Comparison of ENCODE assay signal across 8 cellular contexts in the genomic region with DNA sequence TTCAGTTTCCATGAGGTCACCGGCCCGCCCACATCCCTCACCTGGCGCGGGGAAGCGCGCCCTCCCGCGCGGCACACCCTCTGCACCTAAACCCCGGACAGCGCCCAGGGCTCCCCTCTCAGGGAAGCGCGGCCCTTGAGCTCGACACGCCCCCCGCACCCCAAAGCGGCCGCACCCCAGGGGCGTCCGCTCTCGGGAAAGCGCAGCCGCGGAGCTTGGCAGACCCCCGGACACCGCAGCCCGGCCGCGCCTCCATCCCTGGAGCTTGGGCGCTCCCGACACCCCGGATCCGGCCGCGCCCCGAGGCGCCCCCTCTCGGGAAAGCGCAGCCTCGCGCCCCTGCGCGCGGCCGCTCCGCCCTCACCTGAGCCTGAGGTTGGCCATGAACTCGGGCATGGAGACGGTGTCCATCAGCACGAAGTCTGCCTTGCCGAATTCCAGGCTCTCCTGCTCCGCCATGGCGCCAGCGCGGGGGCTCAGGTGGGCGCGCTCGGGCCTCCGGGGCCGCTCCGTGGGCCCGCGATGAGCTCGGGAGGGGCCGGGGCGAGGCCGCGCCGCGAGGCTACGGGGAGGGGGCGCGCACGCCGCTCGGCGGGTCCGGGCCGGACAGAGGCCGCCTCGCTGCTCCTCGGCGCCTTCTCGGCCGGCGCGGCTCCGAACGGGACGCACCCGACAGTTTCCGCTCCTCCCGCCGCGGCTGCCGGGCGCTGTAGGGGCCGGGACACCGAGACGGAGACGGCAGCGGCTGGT. TPM values are rescaled to one million over a fixed set of nuclear protein-coding genes. Genes with fewer than 3 reads are reported as not detected.
DNase-seq lines count a peak whose midpoint lies in the region; ATAC-seq, FAIRE-seq and TF ChIP-seq lines count a peak whose summit lies in the region.

TSS of gene MYO1D (minus strand) at position 711 of the 750 bp plus-strand sequence. CDS start at position 459, 252 bp downstream.

- FAIRE-seq in GM18507 (lab: Jason Lieb, UNC), result peak; percentile 44

- peaks cover 6 to 14% of the 10 kb centered on the region in 2 donors for H3K27me3 Mint-ChIP-seq in natural killer cell (ENCODE audit: low read depth in 2 of 2)
- peaks cover 8% of the 10 kb centered on the region in 2 donors for H3K27me3 Mint-ChIP-seq in stimulated activated naive B cell treated with anti-CD40 and anti-IgM and Interleukin-4, amounts not matched to agents 10 μg/mL and 1 μg/mL and 100 μg/mL, for 72 hours

- intact Hi-C loops in natural killer cell (cut with micrococcal nuclease), result loop anchor here (1.0 kb wide), 1 partner anchor 93 kb away; no protein-coding TSS in a partner anchor

- ATAC-seq in HG02870 (IDR thresholded peaks at IDR 0.05; ENCODE audit: unreplicated experiment), result peak; percentile 58
- ATAC-seq in esophagus mucosa, result peak; percentile 81
- peak; percentile 0 to 11 (median 11) for ATAC-seq in natural killer cell
- peak; percentile 53 to 57 for ATAC-seq in stimulated activated naive B cell treated with anti-CD40 and anti-IgM and Interleukin-4, amounts not matched to agents 10 μg/mL and 1 μg/mL and 100 μg/mL, for 72 hours (replicated peaks)

- TF ChIP-seq CTCF in natural killer cell (IDR thresholded peaks at IDR 0.05), result peak; percentile 23

- H3K4me1 Mint-ChIP-seq in natural killer cell, result peaks cover 13 to 15% of the 10 kb centered on the region in 2 donors
- peaks cover 11 to 27% of the 10 kb centered on the region in 2 donors for H3K4me1 Mint-ChIP-seq in stimulated activated naive B cell treated with anti-CD40 and anti-IgM and Interleukin-4, amounts not matched to agents 10 μg/mL and 1 μg/mL and 100 μg/mL, for 72 hours

- peak within 1 kb of the TSS; percentile 94 for H3K4me3 Mint-ChIP-seq in natural killer cell
- peak within 1 kb of the TSS; percentile 92 to 95 for H3K4me3 Mint-ChIP-seq in stimulated activated naive B cell treated with anti-CD40 and anti-IgM and Interleukin-4, amounts not matched to agents 10 μg/mL and 1 μg/mL and 100 μg/mL, for 72 hours

- H3K36me3 Mint-ChIP-seq in natural killer cell, result no peaks in the 10 kb centered on the region
- peaks cover 3 to 5% of the 10 kb centered on the region in 2 donors for H3K36me3 Mint-ChIP-seq in stimulated activated naive B cell treated with anti-CD40 and anti-IgM and Interleukin-4, amounts not matched to agents 10 μg/mL and 1 μg/mL and 100 μg/mL, for 72 hours

- DNase-seq in GM18507 (ENCODE audit: extremely low spot score, insufficient read length, low read depth) (no peak), NCI-H226 (peak; percentile 52), activated T-cell treated with anti-CD3 and anti-CD28 coated beads for 1 hour (ENCODE audit: low read depth) (peak; percentile 47), natural killer cell (peak; percentile 44), NCI-H187 treated with DMSO at 0.1 percent for 48 hours (lab: John Stamatoyannopoulos, UW) (no peak)
- peak; percentile 52 for DNase-seq in stimulated activated naive B cell treated with anti-CD40 and anti-IgM and Interleukin-4, amounts not matched to agents 10 μg/mL and 1 μg/mL and 100 μg/mL, for 72 hours

- H3K9me3 Mint-ChIP-seq in natural killer cell, result no peaks in the 10 kb centered on the region
- no peaks in the 10 kb centered on the region for H3K9me3 Mint-ChIP-seq in stimulated activated naive B cell treated with anti-CD40 and anti-IgM and Interleukin-4, amounts not matched to agents 10 μg/mL and 1 μg/mL and 100 μg/mL, for 72 hours

- peak within 1 kb of the TSS; percentile 75 to 91 for H3K27ac Mint-ChIP-seq in natural killer cell
- peak within 1 kb of the TSS; percentile 90 for H3K27ac Mint-ChIP-seq in stimulated activated naive B cell treated with anti-CD40 and anti-IgM and Interleukin-4, amounts not matched to agents 10 μg/mL and 1 μg/mL and 100 μg/mL, for 72 hours

RNA-seq across cellular contexts. Expression of gene MYO1D, which starts in this region (rescaled TPM):
- total RNA-seq in esophagus mucosa, result 55.0 TPM
- total RNA-seq in natural killer cell, result 10 to 100 TPM in 2 of 3 donors, 1 to 10 TPM in 1; 6.8 to 20.2 (median 10.5) TPM

Comparison
In these comparisons a context has a peak if more than half of its experiments do, and no peak if none do; other contexts are left out.
1. DNase-seq: peak in NCI-H226 (single experiment), activated T-cell treated with anti-CD3 and anti-CD28 coated beads for 1 hour (single experiment), natural killer cell (single experiment) and stimulated activated naive B cell treated with anti-CD40 and anti-IgM and Interleukin-4, amounts not matched to agents 10 μg/mL and 1 μg/mL and 100 μg/mL, for 72 hours (single experiment); none in GM18507 (single experiment) and NCI-H187 treated with DMSO at 0.1 percent for 48 hours (single experiment).
2. ATAC-seq: peak in every context shown above with its lines; median percentile 81 in esophagus mucosa; 58 in HG02870; 55 in stimulated activated naive B cell treated with anti-CD40 and anti-IgM and Interleukin-4, amounts not matched to agents 10 μg/mL and 1 μg/mL and 100 μg/mL, for 72 hours; 11 in natural killer cell.